In genomic region chr6:144582939-144583613, GRCh38 we compare ENCODE assay signal across 8 cellular contexts.
A peak's percentile ranks its signal among the peaks of the same experiment; 100 is the strongest.
DNase-seq lines count a peak whose midpoint lies in the region; ATAC-seq, FAIRE-seq and TF ChIP-seq lines count a peak whose summit lies in the region.

No MANE protein-coding gene starts in this region.

- POLR2A ChIA-PET in RWPE1 (lab: Yijun Ruan, JAX; ENCODE audit: low non-redundant PET), result no interaction called here

- peak in 8 of 14 donors; percentile 2 to 31 (median 10) for DNase-seq in C1 segment of cervical spinal cord (lab: John Stamatoyannopoulos, UW)
- DNase-seq in SK-N-DZ (ENCODE audit: low spot score), result peak; percentile 75
- peak in 35 of 58 donors; percentile 2 to 41 (median 13) for DNase-seq in anterior cingulate cortex (lab: John Stamatoyannopoulos, UW)
- peak; percentile 45 for DNase-seq in stimulated activated CD4-positive, alpha-beta T cell treated with anti-CD3 and anti-CD28 coated beads, Interleukin-4, amount 100 ng/mL, for 24 hours
- DNase-seq in RWPE1 (ENCODE audit: low spot score), result no peak

- FAIRE-seq in islet of Langerhans (lab: Jason Lieb, UNC), result peak; percentile 49

- no peak for TF ChIP-seq CTCF in RWPE1 (conservative IDR thresholded peaks at IDR 0.05; ENCODE audit: low read depth)

- ATAC-seq in GM19351 (IDR thresholded peaks at IDR 0.05; ENCODE audit: unreplicated experiment) (peak; percentile 92), HG03378 (IDR thresholded peaks at IDR 0.05; ENCODE audit: unreplicated experiment) (peak; percentile 92)

- no peak overlapping the region for H3K27ac ChIP-seq in RWPE1

- CTCF ChIA-PET in RWPE1 (lab: Yijun Ruan, JAX), result interaction anchor here (0.7 kb wide), 1 partner anchor 360 kb away, joined by 3 read pairs; no protein-coding TSS in a partner anchor
